In the genomic region with DNA sequence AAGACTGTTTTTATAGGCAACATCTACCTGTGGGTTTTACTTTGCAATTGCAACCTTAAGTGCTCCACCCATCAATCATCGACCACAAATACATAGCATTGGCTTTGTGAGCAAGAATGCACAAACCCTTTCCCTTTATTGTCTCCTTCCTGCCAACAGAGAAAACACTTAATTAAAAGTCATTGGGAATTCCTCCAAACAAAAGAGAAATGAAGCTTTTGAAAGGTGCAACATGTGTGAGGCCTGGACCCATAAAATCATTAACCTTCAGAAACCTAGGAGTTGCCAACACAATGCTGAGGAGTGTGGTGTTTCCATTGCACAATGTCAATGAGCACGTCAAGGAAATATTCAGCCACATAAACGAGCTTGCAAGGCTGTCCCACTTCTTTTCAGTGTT, we compare ENCODE assay signal across 1 cellular context.
TF ChIP-seq lines count a peak whose summit lies in the region.

No MANE protein-coding gene starts in this region.

TF ChIP-seq in H1, 55 proteins besides CTCF, POLR2A, EP300 and RAD21:
- TF ChIP-seq GTF2F1 (IDR thresholded peaks at IDR 0.05; ENCODE audit: borderline replicate concordance, low read depth, low read length) (no peak), NRF1 (IDR thresholded peaks at IDR 0.05; ENCODE audit: low read depth, low read length) (no peak), CBX8 (IDR thresholded peaks at IDR 0.05; ENCODE audit: borderline replicate concordance, low read depth, low read length) (no peak), POLR2AphosphoS5 (IDR thresholded peaks at IDR 0.05; ENCODE audit: low read depth, low read length) (no peak)
